ENCODE assay signal across 22 cellular contexts in the genomic region with DNA sequence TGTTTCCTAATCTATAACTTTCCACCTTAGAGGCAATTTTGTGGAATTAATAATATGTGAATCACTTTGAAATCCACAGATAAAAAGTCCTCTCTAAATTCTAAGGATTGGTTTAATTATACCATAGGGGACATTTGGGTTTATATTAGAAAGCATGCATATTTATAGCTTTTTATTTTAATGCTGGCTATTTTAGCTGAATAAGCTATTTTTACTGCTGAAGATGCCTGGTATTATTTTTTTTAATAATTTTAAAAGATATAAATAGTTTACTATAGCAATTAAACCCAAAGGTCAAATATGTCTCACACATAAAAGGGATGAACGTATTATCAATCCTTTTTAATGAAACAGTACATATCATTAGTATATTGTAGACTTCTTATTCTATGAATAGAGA.
DNase-seq lines count a peak whose midpoint lies in the region; ATAC-seq, FAIRE-seq and TF ChIP-seq lines count a peak whose summit lies in the region.
"Had no signal": no experiment of that assay in that cellular context is flagged by ENCODE, and none has a peak within 500 bp of the region (broad histone marks: within the 10 kb centered on the region; RNA-seq: fewer than 3 reads in every experiment).

No MANE protein-coding gene starts in this region.

- H3K9me1 ChIP-seq in K562 (ENCODE audit: control insufficient read depth, insufficient read depth, low read length) = no peaks in the 10 kb centered on the region

- BruUV-seq in HepG2 (replicated peaks; lab: Mats Ljungman, UMichigan) (no TSS peak), K562 (replicated peaks; lab: Mats Ljungman, UMichigan) (no TSS peak)

- no peak for TF ChIP-seq CTCF in HepG2 (CRISPR knock-in tag; IDR thresholded peaks at IDR 0.05)
- TF ChIP-seq CTCF in right lobe of liver (IDR thresholded peaks at IDR 0.05) = no peak
- TF ChIP-seq CTCF in K562 (IDR thresholded peaks at IDR 0.05 in 2 of 3, conservative IDR thresholded peaks at IDR 0.05 in 1 of 3; ENCODE audit: insufficient read depth in 2 of 3, low read depth in 1 of 3, low read length in 3 of 3) = no peak
- TF ChIP-seq CTCF in pancreas (IDR thresholded peaks at IDR 0.05) = no peak

- H3K4me2 ChIP-seq in HepG2 (ENCODE audit: low read depth, low read length) = no peak overlapping the region
- H3K4me2 ChIP-seq in K562 (ENCODE audit: insufficient read depth, low read length) = no peak overlapping the region
- H3K4me2 ChIP-seq: A549; BLaER1 treated with 17β-estradiol and CSF1 and Interleukin-3, amounts not matched to agents 10 nM and 100 nM had no signal

- H3K79me2 ChIP-seq in HepG2 (ENCODE audit: insufficient read depth, low read length) (no peaks in the 10 kb centered on the region), K562 (ENCODE audit: control insufficient read depth, insufficient read depth, low read length) (no peaks in the 10 kb centered on the region)

- no peak for TF ChIP-seq EP300 in HepG2 (IDR thresholded peaks at IDR 0.05; ENCODE audit: low read depth in 2 of 2, low read length in 2 of 2)
- TF ChIP-seq EP300 in HepG2 (CRISPR knock-in tag; IDR thresholded peaks at IDR 0.05; ENCODE audit: borderline replicate concordance) = no peak
- TF ChIP-seq EP300 in K562 (IDR thresholded peaks at IDR 0.05; ENCODE audit: low read length) = no peak

- FAIRE-seq in HepG2 (lab: Jason Lieb, UNC) (no peak), K562 (lab: Jason Lieb, UNC) (no peak), pancreas (lab: Jason Lieb, UNC) (peak; percentile 9), RCC 7860 (lab: Jason Lieb, UNC) (no peak)
- FAIRE-seq: A549, D721Med, G401.6, GM12891, GM19239 had no signal

- no peaks in the 10 kb centered on the region for H4K20me1 ChIP-seq in HepG2 (ENCODE audit: insufficient read depth, low read length)
- no peaks in the 10 kb centered on the region for H4K20me1 ChIP-seq in K562 (replicated peaks; ENCODE audit: control insufficient read depth, insufficient read depth, low read length)
- H4K20me1 ChIP-seq: BLaER1 treated with 17β-estradiol and CSF1 and Interleukin-3, amounts not matched to agents 10 nM and 100 nM had no signal

- no peak for TF ChIP-seq RAD21 in HepG2 (CRISPR knock-in tag; IDR thresholded peaks at IDR 0.05)
- no peak for TF ChIP-seq RAD21 in K562 (CRISPR knock-in tag; conservative IDR thresholded peaks at IDR 0.05 in 1 of 2, IDR thresholded peaks at IDR 0.05 in 1 of 2)

- no peaks in the 10 kb centered on the region for H3K27me3 ChIP-seq in HepG2 (ENCODE audit: control insufficient read depth in 1 of 2, insufficient read depth in 2 of 2, low read length in 2 of 2)
- H3K27me3 ChIP-seq in right lobe of liver = no peaks in the 10 kb centered on the region
- no peaks in the 10 kb centered on the region for H3K27me3 ChIP-seq in K562 (ENCODE audit: control insufficient read depth in 2 of 2, insufficient read depth in 2 of 2, low read length in 2 of 2)
- H3K27me3 ChIP-seq in pancreas = no peaks in the 10 kb centered on the region

- no peak overlapping the region for H3K9ac ChIP-seq in HepG2 (ENCODE audit: insufficient read depth, low read depth, low read length)
- no peak overlapping the region for H3K9ac ChIP-seq in K562 (ENCODE audit: insufficient read depth in 1 of 2, low read depth in 2 of 2, low read length in 2 of 2)
- H3K9ac ChIP-seq: BLaER1 treated with 17β-estradiol and CSF1 and Interleukin-3, amounts not matched to agents 10 nM and 100 nM had no signal

- TF ChIP-seq POLR2A in HepG2 (IDR thresholded peaks at IDR 0.05; ENCODE audit: insufficient read depth in 1 of 2, low read depth in 2 of 2, low read length in 2 of 2) (no peak), right lobe of liver (IDR thresholded peaks at IDR 0.05) (no peak), K562 (conservative IDR thresholded peaks at IDR 0.05) (no peak)

- H3K4me3 ChIP-seq in HepG2 (replicated peaks in 1 of 3; ENCODE audit: insufficient read depth in 1 of 3, low read depth in 2 of 3, low read length in 3 of 3) (no peak overlapping the region), right lobe of liver (no peak overlapping the region), K562 (no peak overlapping the region), pancreas (no peak overlapping the region)
- H3K4me3 ChIP-seq: A549; BLaER1 treated with 17β-estradiol and CSF1 and Interleukin-3, amounts not matched to agents 10 nM and 100 nM had no signal

- H3K27ac ChIP-seq in HepG2 (ENCODE audit: extremely low read length, insufficient read depth, low read length) (no peak overlapping the region), right lobe of liver (no peak overlapping the region), K562 (ENCODE audit: extremely low read depth, low read depth, low read length) (no peak overlapping the region), pancreas (no peak overlapping the region)
- H3K27ac ChIP-seq: 22Rv1; A549; BLaER1 treated with 17β-estradiol and CSF1 and Interleukin-3, amounts not matched to agents 10 nM and 100 nM; C4-2B had no signal

- no peak for DNase-seq in HepG2 (ENCODE audit: low spot score)
- DNase-seq in right lobe of liver = no peak
- no peak for DNase-seq in K562 (ENCODE audit: extremely low read depth in 1 of 4, low spot score in 3 of 4)
- DNase-seq in pancreas = no peak
- DNase-seq in RCC 7860 (ENCODE audit: low spot score) = no peak
- DNase-seq in SW 1271 (lab: John Stamatoyannopoulos, UW) = no peak
- DNase-seq in stimulated activated CD4-positive, alpha-beta T cell treated with anti-CD3 and anti-CD28 coated beads, Interleukin-12 subunit alpha, Interleukin-12 subunit beta, amount 100 ng/mL, for 4 hours = no peak
- DNase-seq: AML-193; Caco-2; Calu3; CD4-positive, alpha-beta T cell; CD8-positive, alpha-beta T cell; DMS79 treated with DMSO at 0.1 percent for 48 hours; GF-D8 had no signal

- POLR2A ChIA-PET in HepG2 (lab: Yijun Ruan, JAX) (no interaction called here), K562 (lab: Yijun Ruan, JAX) (no interaction called here)

- CTCF ChIA-PET in HepG2 (lab: Yijun Ruan, JAX; ENCODE audit: low intra/inter-chr PET ratio, low total read pairs) = no interaction called here
- CTCF ChIA-PET in K562 (lab: Yijun Ruan, JAX; ENCODE audit: low intra/inter-chr PET ratio) = no interaction called here

- intact Hi-C loops in HepG2 (cut with micrococcal nuclease; ENCODE audit: unreplicated experiment) = no loop called here
- intact Hi-C loops in right lobe of liver (cut with DNase I) = no loop called here
- intact Hi-C loops in K562 (cut with micrococcal nuclease) = no loop called here
- intact Hi-C loops in pancreas (cut with DNase I) = no loop called here

- 0% methylated on average over 1 of the region's 1 CpG for WGBS in HepG2 (ENCODE audit: low lambda C conversion rate)
- WGBS in right lobe of liver (ENCODE audit: insufficient coverage, low coverage, low lambda C conversion rate, missing lambda C conversion rate) = 25% methylated on average over 1 of the region's 1 CpG
- WGBS in K562 (ENCODE audit: insufficient coverage, low coverage, missing lambda C conversion rate) = 0% methylated on average over 1 of the region's 1 CpG
- WGBS in pancreas, 2 donors = 64 to 75% methylated on average over 1 of the region's 1 CpG

- ATAC-seq in HepG2 = no peak
- ATAC-seq in right lobe of liver = no peak
- no peak for ATAC-seq in K562
- ATAC-seq in pancreas = no peak
- ATAC-seq: A549; CD8-positive, alpha-beta T cell had no signal

- in situ Hi-C loops in HepG2 (cut with HindIII; ENCODE audit: extremely low pct_ligation_motif_present, low pct_unique_long_range_greater_than_20kb) = no loop called here
- in situ Hi-C loops in K562 (cut with MboI) = no loop called here

- no peaks in the 10 kb centered on the region for H3K36me3 ChIP-seq in HepG2 (replicated peaks in 1 of 2; ENCODE audit: control insufficient read depth in 1 of 2, insufficient read depth in 2 of 2, low read length in 2 of 2)
- H3K36me3 ChIP-seq in right lobe of liver = no peaks in the 10 kb centered on the region
- H3K36me3 ChIP-seq in K562 (ENCODE audit: control insufficient read depth, insufficient read depth, low read length) = no peaks in the 10 kb centered on the region
- no peaks in the 10 kb centered on the region for H3K36me3 ChIP-seq in pancreas
- H3K36me3 ChIP-seq: BLaER1 treated with 17β-estradiol and CSF1 and Interleukin-3, amounts not matched to agents 10 nM and 100 nM had no signal

- H3K9me3 ChIP-seq in HepG2 (ENCODE audit: low read length) = no peaks in the 10 kb centered on the region
- no peaks in the 10 kb centered on the region for H3K9me3 ChIP-seq in right lobe of liver
- no peaks in the 10 kb centered on the region for H3K9me3 ChIP-seq in K562 (replicated peaks; ENCODE audit: control insufficient read depth, insufficient read depth, low read depth, low read length)
- no peaks in the 10 kb centered on the region for H3K9me3 ChIP-seq in pancreas
- H3K9me3 ChIP-seq: A549; BLaER1 treated with 17β-estradiol and CSF1 and Interleukin-3, amounts not matched to agents 10 nM and 100 nM; Caco-2 had no signal

- H2AFZ ChIP-seq in HepG2 (ENCODE audit: low read length) (no peak overlapping the region), K562 (ENCODE audit: low read depth, low read length) (no peak overlapping the region)

- no peaks in the 10 kb centered on the region for H3K4me1 ChIP-seq in HepG2 (ENCODE audit: insufficient read depth, low read length)
- H3K4me1 ChIP-seq in right lobe of liver = no peaks in the 10 kb centered on the region
- H3K4me1 ChIP-seq in K562 (replicated peaks in 1 of 2; ENCODE audit: control insufficient read depth in 2 of 2, insufficient read depth in 2 of 2, low read length in 2 of 2) = no peaks in the 10 kb centered on the region
- no peaks in the 10 kb centered on the region for H3K4me1 ChIP-seq in pancreas
- H3K4me1 ChIP-seq: A549; BLaER1 treated with 17β-estradiol and CSF1 and Interleukin-3, amounts not matched to agents 10 nM and 100 nM; Caco-2 had no signal

TF ChIP-seq in HepG2, 621 proteins besides CTCF, POLR2A, EP300 and RAD21 (continues in another document):
- TF ChIP-seq MAFF (IDR thresholded peaks at IDR 0.05; ENCODE audit: low read depth, low read length) = peak; percentile 32; the same call in 1 of the 2 replicates

TF ChIP-seq in K562, 482 proteins besides CTCF, POLR2A, EP300 and RAD21:
- TF ChIP-seq ZNF316 (IDR thresholded peaks at IDR 0.05) (peak; percentile 27; the same call in 1 of the 2 replicates), FOSL1 (tag; conservative IDR thresholded peaks at IDR 0.05) (no peak), SREBF2 (CRISPR knock-in tag; IDR thresholded peaks at IDR 0.05) (no peak), C11orf30 (IDR thresholded peaks at IDR 0.05; ENCODE audit: low read depth) (0 out of 2 replicates have a peak, but pooled peaks have one; percentile 5), HLTF (IDR thresholded peaks at IDR 0.05) (no peak), CBX5 (IDR thresholded peaks at IDR 0.05; ENCODE audit: borderline replicate concordance, low read depth) (no peak), ASH1L (IDR thresholded peaks at IDR 0.05; ENCODE audit: borderline replicate concordance, low read depth, partially characterized antibody) (no peak), FOXJ3 (CRISPR knock-in tag; IDR thresholded peaks at IDR 0.05) (no peak), GABPB1 (CRISPR knock-in tag; IDR thresholded peaks at IDR 0.05) (no peak), TAF9B (IDR thresholded peaks at IDR 0.05; ENCODE audit: partially characterized antibody) (no peak), ZNF695 (CRISPR knock-in tag; IDR thresholded peaks at IDR 0.05) (no peak)

Comparison
In these comparisons a context has a peak if more than half of its experiments do, and no peak if none do; other contexts are left out.
1. Of the 241 proteins assayed by ChIP-seq in both HepG2 and K562: peak only in HepG2: MAFF; only in K562: none; in both: none; in neither: 239; mixed calls (peak in some experiments, not most) for 1.